ENCODE assay signal across 8 cellular contexts in genomic region chrX:150547511-150548115, GRCh38. TPM values are rescaled to one million over a fixed set of nuclear protein-coding genes. Genes with fewer than 3 reads are reported as not detected.
DNase-seq lines count a peak whose midpoint lies in the region; ATAC-seq and TF ChIP-seq lines count a peak whose summit lies in the region.

No MANE protein-coding gene starts in this region.

- H3K4me1 Mint-ChIP-seq in T-helper 2 cell treated with Interferon-gamma antibody and Interleukin-4, amounts not matched to agents 5 μg/mL and 100 μg/mL, for 36 hours (ENCODE audit: low read depth): peaks cover 21% of the 10 kb centered on the region

- peak overlapping the region; percentile 82 for H2AFZ ChIP-seq in smooth muscle cell (ENCODE audit: low read depth)

- no peaks in the 10 kb centered on the region for H3K79me2 ChIP-seq in smooth muscle cell (ENCODE audit: low read depth)

- no peak overlapping the region for H3K9ac ChIP-seq in smooth muscle cell (ENCODE audit: low read depth)

- no peaks in the 10 kb centered on the region for H3K36me3 ChIP-seq in smooth muscle cell (ENCODE audit: low read depth)

- no peaks in the 10 kb centered on the region for H3K27me3 Mint-ChIP-seq in T-helper 2 cell treated with Interferon-gamma antibody and Interleukin-4, amounts not matched to agents 5 μg/mL and 100 μg/mL, for 36 hours (ENCODE audit: low read depth)

- peak overlapping the region; percentile 49 for H3K4me3 ChIP-seq in choroid plexus epithelial cell (ENCODE audit: low read depth, low read length)
- peak overlapping the region; percentile 30 for H3K4me3 ChIP-seq in smooth muscle cell

- H3K4me2 ChIP-seq in smooth muscle cell: peak overlapping the region; percentile 79

- no peaks in the 10 kb centered on the region for H3K9me3 Mint-ChIP-seq in T-helper 2 cell treated with Interferon-gamma antibody and Interleukin-4, amounts not matched to agents 5 μg/mL and 100 μg/mL, for 36 hours

- H3K27ac ChIP-seq in smooth muscle cell (ENCODE audit: low read depth): no peak overlapping the region

- H4K20me1 ChIP-seq in smooth muscle cell (ENCODE audit: low read depth): no peaks in the 10 kb centered on the region

- no peaks in the 10 kb centered on the region for H3K9me3 ChIP-seq in smooth muscle cell (replicated peaks; ENCODE audit: low read depth)

- H3K36me3 Mint-ChIP-seq in T-helper 2 cell treated with Interferon-gamma antibody and Interleukin-4, amounts not matched to agents 5 μg/mL and 100 μg/mL, for 36 hours (ENCODE audit: low read depth): no peaks in the 10 kb centered on the region

- peak overlapping the region; percentile 71 for H3K4me3 Mint-ChIP-seq in T-helper 2 cell treated with Interferon-gamma antibody and Interleukin-4, amounts not matched to agents 5 μg/mL and 100 μg/mL, for 36 hours

- TF ChIP-seq CTCF in choroid plexus epithelial cell (conservative IDR thresholded peaks at IDR 0.05; ENCODE audit: low read depth, low read length) (no peak), smooth muscle cell (IDR thresholded peaks at IDR 0.05; ENCODE audit: borderline replicate concordance, insufficient read depth, poor library complexity, severe bottlenecking) (no peak)

- H3K27me3 ChIP-seq in smooth muscle cell (ENCODE audit: low read depth): no peaks in the 10 kb centered on the region

- 40% methylated on average over 34 of the region's 47 CpGs for WGBS in smooth muscle cell (ENCODE audit: low lambda C conversion rate)

- peak overlapping the region; percentile 73 for H3K27ac Mint-ChIP-seq in T-helper 2 cell treated with Interferon-gamma antibody and Interleukin-4, amounts not matched to agents 5 μg/mL and 100 μg/mL, for 36 hours

- ATAC-seq in HG02678 (IDR thresholded peaks at IDR 0.05; ENCODE audit: unreplicated experiment): peak; percentile 59

- H3K4me1 ChIP-seq in smooth muscle cell (ENCODE audit: low read depth): no peaks in the 10 kb centered on the region

- no peak for DNase-seq in T-helper 2 cell treated with Interferon-gamma antibody and Interleukin-4, amounts not matched to agents 5 μg/mL and 100 μg/mL, for 36 hours (ENCODE audit: low spot score)
- DNase-seq in T-helper 2 cell (no peak), RPMI7951 (ENCODE audit: low read depth) (peak; percentile 68), choroid plexus epithelial cell (ENCODE audit: low read depth) (peak; percentile 47), kidney tubule cell (ENCODE audit: low spot score) (peak; percentile 62), smooth muscle cell (lab: John Stamatoyannopoulos, UW; ENCODE audit: unreplicated experiment) (peak; percentile 7), middle frontal gyrus (ENCODE audit: extremely low spot score, low spot score) (no peak)

- H3F3A ChIP-seq in smooth muscle cell (ENCODE audit: low read depth): no peaks in the 10 kb centered on the region

RNA-seq across cellular contexts. Expression of gene MTM1, which starts 20.8 kb away (rescaled TPM):
- 7.5 and 10.1 TPM in 2 replicates for total RNA-seq in RPMI7951 (2014; rRNA removed; shearing (Covaris generic))
- 10.1 and 12.9 TPM in 2 replicates for total RNA-seq in smooth muscle cell
- polyA plus RNA-seq in smooth muscle cell: 4.5 and 5.1 TPM in 2 replicates

Comparison
In these comparisons a context has a peak if more than half of its experiments do, and no peak if none do; other contexts are left out.
1. DNase-seq: peak in RPMI7951 (single experiment), choroid plexus epithelial cell (single experiment), kidney tubule cell (single experiment) and smooth muscle cell (single experiment); none in T-helper 2 cell treated with Interferon-gamma antibody and Interleukin-4, amounts not matched to agents 5 μg/mL and 100 μg/mL, for 36 hours (single experiment), T-helper 2 cell (0 of 5) and middle frontal gyrus (single experiment).